ENCODE assay signal across 8 cellular contexts in genomic region chr9:120868339-120868675, GRCh38. TPM values are rescaled to one million over a fixed set of nuclear protein-coding genes. Genes with fewer than 3 reads are reported as not detected.
DNase-seq lines count a peak whose midpoint lies in the region; ATAC-seq and TF ChIP-seq lines count a peak whose summit lies in the region.

No MANE protein-coding gene starts in this region.

- H3K4me1 ChIP-seq in vagina, result peaks cover 13% of the 10 kb centered on the region

- peak overlapping the region; percentile 91 for H3K27ac ChIP-seq in vagina

- ATAC-seq in stimulated activated naive CD8-positive, alpha-beta T cell treated with anti-CD3 and anti-CD28 coated beads, Interleukin-15, Interleukin-2, amounts not matched to agents 100 U/mL and 50 U/mL, for 24 hours, result no peak
- ATAC-seq in memory B cell (ENCODE audit: low read depth), result peak; percentile 35
- ATAC-seq in GM21717 (IDR thresholded peaks at IDR 0.05; ENCODE audit: unreplicated experiment), result no peak
- ATAC-seq in GM19324 (IDR thresholded peaks at IDR 0.05; ENCODE audit: low FRiP score, unreplicated experiment), result no peak

- peak overlapping the region; percentile 66 for H3K27ac Mint-ChIP-seq in stimulated activated naive CD8-positive, alpha-beta T cell treated with anti-CD3 and anti-CD28 coated beads, Interleukin-15, Interleukin-2, amounts not matched to agents 100 ng/mL and 50 ng/mL, for 24 hours
- H3K27ac Mint-ChIP-seq in memory B cell, result peak overlapping the region; percentile 82

- H3K4me3 ChIP-seq in astrocyte of the cerebellum (ENCODE audit: low read depth, low read length) (peak overlapping the region; percentile 35), vagina (peak overlapping the region; percentile 44 to 53)

- no peaks in the 10 kb centered on the region for H3K9me3 ChIP-seq in vagina

- in situ Hi-C loops in astrocyte of the cerebellum (cut with HindIII; ENCODE audit: low sequenced_read_pairs), result no loop called here

- H3K4me3 Mint-ChIP-seq in stimulated activated naive CD8-positive, alpha-beta T cell treated with anti-CD3 and anti-CD28 coated beads, Interleukin-15, Interleukin-2, amounts not matched to agents 100 ng/mL and 50 ng/mL, for 24 hours, result peak overlapping the region; percentile 74
- peak overlapping the region; percentile 82 for H3K4me3 Mint-ChIP-seq in memory B cell

- no peak for TF ChIP-seq CTCF in astrocyte of the cerebellum (IDR thresholded peaks at IDR 0.05; ENCODE audit: low read depth, low read length, missing control alignments)
- no peak for TF ChIP-seq CTCF in vagina (IDR thresholded peaks at IDR 0.05)

- DNase-seq in stimulated activated naive CD8-positive, alpha-beta T cell treated with anti-CD3 and anti-CD28 coated beads, Interleukin-15, Interleukin-2, amounts not matched to agents 100 U/mL and 50 U/mL, for 24 hours, result no peak
- peak; percentile 8 for DNase-seq in astrocyte of the cerebellum (ENCODE audit: low read depth)
- no peak for DNase-seq in memory B cell (ENCODE audit: low spot score in 2 of 2)
- DNase-seq in vagina (ENCODE audit: extremely low spot score in 2 of 2), result no peak
- DNase-seq in stimulated activated CD4-positive, alpha-beta T cell treated with anti-CD3 and anti-CD28 coated beads, Interleukin-12 subunit alpha, Interleukin-12 subunit beta, amount 100 ng/mL, for 4 hours, result no peak

- no peak for TF ChIP-seq POLR2A in vagina (IDR thresholded peaks at IDR 0.05)

- intact Hi-C loops in vagina (cut with DNase I), result loop anchor here (5.0 to 10.0 kb wide), 2 partner anchors 69 to 206 kb away; partner anchors contain the start of gene CNTRL

- H3K9me3 Mint-ChIP-seq in stimulated activated naive CD8-positive, alpha-beta T cell treated with anti-CD3 and anti-CD28 coated beads, Interleukin-15, Interleukin-2, amounts not matched to agents 100 ng/mL and 50 ng/mL, for 24 hours, result no peaks in the 10 kb centered on the region
- no peaks in the 10 kb centered on the region for H3K9me3 Mint-ChIP-seq in memory B cell

- peaks cover 79% of the 10 kb centered on the region for H3K36me3 Mint-ChIP-seq in stimulated activated naive CD8-positive, alpha-beta T cell treated with anti-CD3 and anti-CD28 coated beads, Interleukin-15, Interleukin-2, amounts not matched to agents 100 ng/mL and 50 ng/mL, for 24 hours (ENCODE audit: low read depth)
- H3K36me3 Mint-ChIP-seq in memory B cell, result peaks cover 3% of the 10 kb centered on the region

- peaks cover 44% of the 10 kb centered on the region for H3K4me1 Mint-ChIP-seq in stimulated activated naive CD8-positive, alpha-beta T cell treated with anti-CD3 and anti-CD28 coated beads, Interleukin-15, Interleukin-2, amounts not matched to agents 100 ng/mL and 50 ng/mL, for 24 hours (ENCODE audit: low read depth)
- H3K4me1 Mint-ChIP-seq in memory B cell, result peaks cover 8% of the 10 kb centered on the region

- H3K36me3 ChIP-seq in vagina, result peaks cover 0 to 16% of the 10 kb centered on the region in 2 donors

- H3K27me3 Mint-ChIP-seq in stimulated activated naive CD8-positive, alpha-beta T cell treated with anti-CD3 and anti-CD28 coated beads, Interleukin-15, Interleukin-2, amounts not matched to agents 100 ng/mL and 50 ng/mL, for 24 hours, result no peaks in the 10 kb centered on the region
- H3K27me3 Mint-ChIP-seq in memory B cell, result no peaks in the 10 kb centered on the region

- H3K27me3 ChIP-seq in vagina, result no peaks in the 10 kb centered on the region

RNA-seq across cellular contexts. Expression of gene PHF19, which starts 8.7 kb away (rescaled TPM):
- 44.9 TPM for total RNA-seq in vagina

RNA-seq across cellular contexts. Expression of gene PSMD5, which starts 25.6 kb away (rescaled TPM):
- total RNA-seq in vagina, result 27.5 TPM

RNA-seq across cellular contexts. Expression of gene TRAF1, which starts 58.3 kb away (rescaled TPM):
- 6.9 TPM for total RNA-seq in vagina
